Comparison of ENCODE assay signal across 26 cellular contexts in genomic region chr9:105457560-105458294, GRCh38. TPM values are rescaled to one million over a fixed set of nuclear protein-coding genes. Genes with fewer than 3 reads are reported as not detected.
DNase-seq lines count a peak whose midpoint lies in the region; ATAC-seq and TF ChIP-seq lines count a peak whose summit lies in the region.
"Had no signal": no experiment of that assay in that cellular context is flagged by ENCODE, and none has a peak within 500 bp of the region (broad histone marks: within the 10 kb centered on the region; RNA-seq: fewer than 3 reads in every experiment).

No MANE protein-coding gene starts in this region.

- TF ChIP-seq POLR2A in stomach (IDR thresholded peaks at IDR 0.05), result no peak

- H3K4me1 ChIP-seq in lower lobe of right lung (no peaks in the 10 kb centered on the region), stomach (peaks cover 0 to 31% (median 14%) of the 10 kb centered on the region in 4 donors)
- H3K4me1 ChIP-seq: neural progenitor cell had no signal

- H3K27ac ChIP-seq in lower lobe of right lung (no peak overlapping the region), stomach (peak overlapping the region in 1 of 5 donors; percentile 1)
- H3K27ac ChIP-seq: gastroesophageal sphincter, neural progenitor cell, SK-N-MC had no signal

- intact Hi-C loops in Right ventricle myocardium superior (cut with DNase I) (no loop called here), lower lobe of right lung (cut with DNase I) (no loop called here), stomach (cut with DNase I; ENCODE audit: low total_unique reads) (no loop called here)

- no peak overlapping the region for H3K4me3 ChIP-seq in lower lobe of right lung
- no peak overlapping the region for H3K4me3 ChIP-seq in stomach
- H3K4me3 ChIP-seq: gastroesophageal sphincter, neural progenitor cell, SK-N-MC had no signal

- H3K9me3 ChIP-seq in lower lobe of right lung, result no peaks in the 10 kb centered on the region
- peaks cover 0 to 5% (median 2%) of the 10 kb centered on the region in 4 donors for H3K9me3 ChIP-seq in stomach
- H3K9me3 ChIP-seq: gastroesophageal sphincter had no signal

- peak; percentile 6 for DNase-seq in NCI-H446 treated with DMSO at 0.1 percent for 48 hours (lab: John Stamatoyannopoulos, UW)
- DNase-seq in Right ventricle myocardium superior, result peak; percentile 65
- DNase-seq in lower lobe of right lung, result no peak
- DNase-seq in stomach, result peak; percentile 71
- no peak for DNase-seq in activated T-cell treated with anti-CD3 and anti-CD28 coated beads, Interleukin-2, amount 50 U/mL, for 48 hours
- DNase-seq in NCI-H1105 (lab: John Stamatoyannopoulos, UW), result no peak
- DNase-seq in OCI-M1 (lab: John Stamatoyannopoulos, UW), result no peak
- DNase-seq: activated CD4-positive, alpha-beta T cell treated with anti-CD3 and anti-CD28 coated beads, Interleukin-2, amount 50 U/mL, for 48 hours; activated naive CD4-positive, alpha-beta T cell; activated T-cell treated with anti-CD3 and anti-CD28 coated beads for 4 hours; amniotic stem cell; CD8-positive, alpha-beta T cell; central memory CD4-positive, alpha-beta T cell; DMS153; GF-D8; HCEC 1CT; left colon; NCI-H1092; NCI-H2029 treated with DMSO at 0.1 percent for 48 hours; NCI-H510A; NK-92 treated with Interleukin-12 subunit alpha and Interleukin-12 subunit beta, amount 100 ng/mL, for 24 hours; WERI-Rb-1 had no signal

- no peaks in the 10 kb centered on the region for H3K27me3 ChIP-seq in lower lobe of right lung (ENCODE audit: low read depth)
- no peaks in the 10 kb centered on the region for H3K27me3 ChIP-seq in stomach
- H3K27me3 ChIP-seq: gastroesophageal sphincter, neural progenitor cell had no signal

- TF ChIP-seq CTCF in lower lobe of right lung (IDR thresholded peaks at IDR 0.05) (no peak), stomach (IDR thresholded peaks at IDR 0.05) (no peak)

- TF ChIP-seq EP300 in stomach (IDR thresholded peaks at IDR 0.05), result no peak

- 60 to 78% (median 70%) methylated on average over 9 to 15 of the region's 15 CpGs for WGBS in stomach, 5 donors

- ATAC-seq in Right ventricle myocardium superior (ENCODE audit: poor library complexity) (peak; percentile 90), lower lobe of right lung (peak; percentile 51 to 73), HG03095 (IDR thresholded peaks at IDR 0.05; ENCODE audit: unreplicated experiment) (no peak)
- ATAC-seq: CD8-positive, alpha-beta T cell; gastroesophageal sphincter; left colon had no signal

- H3K36me3 ChIP-seq in lower lobe of right lung (no peaks in the 10 kb centered on the region), stomach (no peaks in the 10 kb centered on the region)
- H3K36me3 ChIP-seq: gastroesophageal sphincter, neural progenitor cell had no signal

RNA-seq across cellular contexts. Expression of gene FSD1L, which starts 9.9 kb away (rescaled TPM):
- 5.5 TPM for total RNA-seq in Right ventricle myocardium superior
- total RNA-seq in lower lobe of right lung, result 7.2 TPM
- 10 to 100 TPM in 1 of 5 donors, 1 to 10 TPM in 3, not detected in 1; 3.0 to 13.2 (median 3.4) TPM for total RNA-seq in stomach
- polyA plus RNA-seq in stomach, result 1 to 10 TPM in 2 of 3 donors, under 1 TPM in 1; 0.78 to 1.2 (median 1.1) TPM

Comparison
In these comparisons a context has a peak if more than half of its experiments do, and no peak if none do; other contexts are left out.
1. DNase-seq: peak in NCI-H446 treated with DMSO at 0.1 percent for 48 hours (single experiment), Right ventricle myocardium superior (single experiment) and stomach (single experiment); none in lower lobe of right lung (single experiment), activated T-cell treated with anti-CD3 and anti-CD28 coated beads, Interleukin-2, amount 50 U/mL, for 48 hours (0 of 2), NCI-H1105 (single experiment) and OCI-M1 (single experiment).